In genomic region chr11:43556892-43557291, GRCh38 we compare ENCODE assay signal across 19 cellular contexts.
DNase-seq lines count a peak whose midpoint lies in the region; ATAC-seq and TF ChIP-seq lines count a peak whose summit lies in the region.
"Had no signal": no experiment of that assay in that cellular context is flagged by ENCODE, and none has a peak within 500 bp of the region (broad histone marks: within the 10 kb centered on the region; RNA-seq: fewer than 3 reads in every experiment).

No MANE protein-coding gene starts in this region.

- H2BK120ac ChIP-seq in neuronal stem cell (ENCODE audit: low read depth, low read length) = no peak overlapping the region

- H2AK5ac ChIP-seq in neuronal stem cell (ENCODE audit: low read depth, low read length) = no peak overlapping the region

- WGBS in neuronal stem cell (ENCODE audit: extremely low coverage in 2 of 2, insufficient read length in 2 of 2, insufficient replicate concordance in 1 of 2), 2 donors = no CpG with 5 or more reads among the region's 4 CpGs

- peaks cover 45% of the 10 kb centered on the region for H3K27me3 ChIP-seq in Panc1 (ENCODE audit: control insufficient read depth, insufficient read depth, low read length)
- H3K27me3 ChIP-seq in neuronal stem cell (ENCODE audit: control insufficient read depth in 3 of 3, insufficient read depth in 3 of 3, low read depth in 1 of 3, low read length in 3 of 3) = peaks cover 0 to 8% (median 0%) of the 10 kb centered on the region in 3 experiments

- H2AFZ ChIP-seq in neuronal stem cell (ENCODE audit: low read length) = peak overlapping the region; percentile 86

- intact Hi-C loops in Panc1 (cut with micrococcal nuclease; ENCODE audit: unreplicated experiment) = no loop called here

- H3K9me3 ChIP-seq in Panc1 (ENCODE audit: control insufficient read depth, insufficient read depth, low read depth, low read length) = no peaks in the 10 kb centered on the region
- no peaks in the 10 kb centered on the region for H3K9me3 ChIP-seq in neuronal stem cell (replicated peaks in 1 of 2; ENCODE audit: control insufficient read depth in 2 of 2, insufficient read depth in 1 of 2, low read depth in 1 of 2, low read length in 2 of 2)
- H3K9me3 ChIP-seq: HAP-1 had no signal

- H3K4ac ChIP-seq in neuronal stem cell (ENCODE audit: low read length) = no peak overlapping the region

- POLR2A ChIA-PET in Panc1 (lab: Charles Lee) = no interaction called here

- H3K4me2 ChIP-seq in neuronal stem cell (ENCODE audit: insufficient read depth, low read length, poor library complexity, severe bottlenecking) = peak overlapping the region; percentile 37

- BruUV-seq in Panc1 (replicated peaks; lab: Mats Ljungman, UMichigan) = no TSS peak

- H4K8ac ChIP-seq in neuronal stem cell (ENCODE audit: low read depth, low read length) = no peak overlapping the region

- no peak overlapping the region for H4K91ac ChIP-seq in neuronal stem cell (ENCODE audit: low read depth, low read length, poor library complexity)

- ATAC-seq in Panc1 = 0 out of 2 replicates have a peak, but pooled peaks have one; percentile 31
- ATAC-seq: activated CD8-positive, alpha-beta memory T cell treated with anti-CD3 and anti-CD28 coated beads, Interleukin-2, amount 10 ng/mL, durations not matched to agents 7 days and 5 days; effector memory CD8-positive, alpha-beta T cell; naive thymus-derived CD4-positive, alpha-beta T cell had no signal

- no peak overlapping the region for H3K9ac ChIP-seq in neuronal stem cell (ENCODE audit: low read depth, low read length, poor library complexity)

- no peak overlapping the region for H3K23ac ChIP-seq in neuronal stem cell (ENCODE audit: low read depth, low read length, poor library complexity)

- in situ Hi-C loops in G401 (cut with HindIII; ENCODE audit: low sequenced_read_pairs) = no loop called here
- in situ Hi-C loops in Panc1 (cut with HindIII; ENCODE audit: low pct_unique_long_range_greater_than_20kb, low sequenced_read_pairs) = no loop called here

- no peak overlapping the region for H3K14ac ChIP-seq in neuronal stem cell (ENCODE audit: low read length)

- no peak overlapping the region for H2BK12ac ChIP-seq in neuronal stem cell (ENCODE audit: low read length)

- no peaks in the 10 kb centered on the region for H3K79me1 ChIP-seq in neuronal stem cell (ENCODE audit: low read depth, low read length)

- H3K36me3 ChIP-seq in Panc1 (ENCODE audit: control insufficient read depth, insufficient read depth, low read length) = no peaks in the 10 kb centered on the region
- H3K36me3 ChIP-seq in neuronal stem cell (replicated peaks in 1 of 2; ENCODE audit: control insufficient read depth in 2 of 2, insufficient read depth in 2 of 2, low read length in 2 of 2) = no peaks in the 10 kb centered on the region
- H3K36me3 ChIP-seq: HAP-1 had no signal

- no peak overlapping the region for H3K27ac ChIP-seq in Panc1 (ENCODE audit: low read length)
- H3K27ac ChIP-seq in neuronal stem cell (replicated peaks; ENCODE audit: low read length) = no peak overlapping the region

- H3K4me1 ChIP-seq in Panc1 (ENCODE audit: control insufficient read depth, insufficient read depth, low read length) (peaks cover 7% of the 10 kb centered on the region), neuronal stem cell (ENCODE audit: control insufficient read depth in 2 of 2, insufficient read depth in 1 of 2, low read depth in 1 of 2, low read length in 2 of 2) (peaks cover 26 to 50% of the 10 kb centered on the region in 2 donors)
- H3K4me1 ChIP-seq: HAP-1 had no signal

- H3K18ac ChIP-seq in neuronal stem cell (ENCODE audit: low read length) = no peak overlapping the region

- TF ChIP-seq CTCF in Panc1 (IDR thresholded peaks at IDR 0.05) = no peak

- CTCF ChIA-PET in Panc1 (lab: Charles Lee) = interaction anchor here (0.5 kb wide), 1 partner anchor 175 kb away, joined by 8 read pairs; no protein-coding TSS in a partner anchor

- H2BK15ac ChIP-seq in neuronal stem cell (ENCODE audit: low read length) = no peak overlapping the region

- no peak overlapping the region for H2BK5ac ChIP-seq in neuronal stem cell (ENCODE audit: low read length)

- DNase-seq in G401 (ENCODE audit: low spot score) (peak; percentile 47), Panc1 (ENCODE audit: low read depth, low spot score) (no peak), neuronal stem cell (ENCODE audit: low spot score) (no peak), NCI-H2107 (lab: John Stamatoyannopoulos, UW) (no peak), GDM1 (lab: John Stamatoyannopoulos, UW) (no peak), NCI-H82 treated with DMSO at 0.1 percent for 48 hours (lab: John Stamatoyannopoulos, UW; ENCODE audit: unreplicated experiment) (no peak), COLO829 (ENCODE audit: low spot score) (no peak)
- DNase-seq: activated CD4-positive, alpha-beta T cell treated with anti-CD3 and anti-CD28 coated beads for 4 hours; activated CD8-positive, alpha-beta memory T cell treated with anti-CD3 and anti-CD28 coated beads, Interleukin-2, amount 10 ng/mL, durations not matched to agents 7 days and 5 days; aorta; effector memory CD8-positive, alpha-beta T cell; naive thymus-derived CD4-positive, alpha-beta T cell; NCI-H1105; NCI-H2081; NCI-H510A treated with DMSO at 0.1 percent for 48 hours; stimulated activated CD4-positive, alpha-beta T cell treated with anti-CD3 and anti-CD28 coated beads, Interleukin-1b, Interleukin-23, amount 100 ng/mL, for 48 hours; stimulated activated naive CD4-positive, alpha-beta T cell had no signal

- H3K4me3 ChIP-seq in Panc1 (ENCODE audit: low read depth in 2 of 2, low read length in 2 of 2) = no peak overlapping the region
- peak overlapping the region; percentile 13 for H3K4me3 ChIP-seq in iPS-11a (ENCODE audit: low read depth, low read length)
- peak overlapping the region in 1 of 2 donors; percentile 37 for H3K4me3 ChIP-seq in neuronal stem cell (ENCODE audit: low read length in 2 of 2)
- H3K4me3 ChIP-seq: HAP-1 had no signal
